1 cellular context compared by ENCODE assay signal in the genomic region with DNA sequence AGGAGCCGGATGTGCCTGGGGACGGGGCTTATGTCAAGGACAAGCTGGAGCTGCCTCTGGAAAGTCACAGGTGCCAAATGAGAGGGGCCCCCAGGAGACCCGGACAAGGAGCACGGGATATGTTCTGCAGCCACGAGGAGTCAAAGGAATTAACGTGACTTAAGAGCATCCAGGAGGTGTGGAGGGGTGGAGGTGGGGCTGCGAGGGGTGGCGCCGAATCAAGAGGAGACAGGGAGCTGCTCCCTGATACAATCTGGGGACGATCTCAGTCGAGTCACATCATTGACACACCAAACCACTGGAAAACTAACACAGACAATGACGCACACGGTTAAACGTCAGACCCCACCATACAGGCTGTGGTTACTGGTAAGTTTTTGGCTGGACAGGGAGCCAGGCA.
TF ChIP-seq lines count a peak whose summit lies in the region.

No MANE protein-coding gene starts in this region.

TF ChIP-seq in K562, 482 proteins besides CTCF, POLR2A, EP300 and RAD21 (continued from another document and continues in another):
- TF ChIP-seq, protein P1, sequence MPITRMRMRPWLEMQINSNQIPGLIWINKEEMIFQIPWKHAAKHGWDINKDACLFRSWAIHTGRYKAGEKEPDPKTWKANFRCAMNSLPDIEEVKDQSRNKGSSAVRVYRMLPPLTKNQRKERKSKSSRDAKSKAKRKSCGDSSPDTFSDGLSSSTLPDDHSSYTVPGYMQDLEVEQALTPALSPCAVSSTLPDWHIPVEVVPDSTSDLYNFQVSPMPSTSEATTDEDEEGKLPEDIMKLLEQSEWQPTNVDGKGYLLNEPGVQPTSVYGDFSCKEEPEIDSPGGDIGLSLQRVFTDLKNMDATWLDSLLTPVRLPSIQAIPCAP (CRISPR knock-in tag; IDR thresholded peaks at IDR 0.05; ENCODE audit: borderline replicate concordance): no peak
- TF ChIP-seq NR3C1 (CRISPR knock-in tag; IDR thresholded peaks at IDR 0.05): no peak
- no peak for TF ChIP-seq CSDE1 (IDR thresholded peaks at IDR 0.05)
- TF ChIP-seq ATF7 (IDR thresholded peaks at IDR 0.05): peak; percentile 43
- TF ChIP-seq, protein P2, sequence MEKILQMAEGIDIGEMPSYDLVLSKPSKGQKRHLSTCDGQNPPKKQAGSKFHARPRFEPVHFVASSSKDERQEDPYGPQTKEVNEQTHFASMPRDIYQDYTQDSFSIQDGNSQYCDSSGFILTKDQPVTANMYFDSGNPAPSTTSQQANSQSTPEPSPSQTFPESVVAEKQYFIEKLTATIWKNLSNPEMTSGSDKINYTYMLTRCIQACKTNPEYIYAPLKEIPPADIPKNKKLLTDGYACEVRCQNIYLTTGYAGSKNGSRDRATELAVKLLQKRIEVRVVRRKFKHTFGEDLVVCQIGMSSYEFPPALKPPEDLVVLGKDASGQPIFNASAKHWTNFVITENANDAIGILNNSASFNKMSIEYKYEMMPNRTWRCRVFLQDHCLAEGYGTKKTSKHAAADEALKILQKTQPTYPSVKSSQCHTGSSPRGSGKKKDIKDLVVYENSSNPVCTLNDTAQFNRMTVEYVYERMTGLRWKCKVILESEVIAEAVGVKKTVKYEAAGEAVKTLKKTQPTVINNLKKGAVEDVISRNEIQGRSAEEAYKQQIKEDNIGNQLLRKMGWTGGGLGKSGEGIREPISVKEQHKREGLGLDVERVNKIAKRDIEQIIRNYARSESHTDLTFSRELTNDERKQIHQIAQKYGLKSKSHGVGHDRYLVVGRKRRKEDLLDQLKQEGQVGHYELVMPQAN (IDR thresholded peaks at IDR 0.05; ENCODE audit: borderline replicate concordance): no peak
- TF ChIP-seq JUN (IDR thresholded peaks at IDR 0.05; ENCODE audit: borderline replicate concordance, low read depth, low read length): peak; percentile 49; the same call in 1 of the 2 replicates
- TF ChIP-seq JUN (CRISPR knock-in tag; IDR thresholded peaks at IDR 0.05; ENCODE audit: borderline replicate concordance): no peak
- TF ChIP-seq RFX7 (CRISPR knock-in tag; IDR thresholded peaks at IDR 0.05): no peak
- no peak for TF ChIP-seq FOXK2 (conservative IDR thresholded peaks at IDR 0.05 in 1 of 2, IDR thresholded peaks at IDR 0.05 in 1 of 2; ENCODE audit: low read depth in 2 of 2)
- TF ChIP-seq ETS2 (tag; IDR thresholded peaks at IDR 0.05; ENCODE audit: borderline replicate concordance, poor library complexity, severe bottlenecking): no peak
- TF ChIP-seq, protein P3, sequence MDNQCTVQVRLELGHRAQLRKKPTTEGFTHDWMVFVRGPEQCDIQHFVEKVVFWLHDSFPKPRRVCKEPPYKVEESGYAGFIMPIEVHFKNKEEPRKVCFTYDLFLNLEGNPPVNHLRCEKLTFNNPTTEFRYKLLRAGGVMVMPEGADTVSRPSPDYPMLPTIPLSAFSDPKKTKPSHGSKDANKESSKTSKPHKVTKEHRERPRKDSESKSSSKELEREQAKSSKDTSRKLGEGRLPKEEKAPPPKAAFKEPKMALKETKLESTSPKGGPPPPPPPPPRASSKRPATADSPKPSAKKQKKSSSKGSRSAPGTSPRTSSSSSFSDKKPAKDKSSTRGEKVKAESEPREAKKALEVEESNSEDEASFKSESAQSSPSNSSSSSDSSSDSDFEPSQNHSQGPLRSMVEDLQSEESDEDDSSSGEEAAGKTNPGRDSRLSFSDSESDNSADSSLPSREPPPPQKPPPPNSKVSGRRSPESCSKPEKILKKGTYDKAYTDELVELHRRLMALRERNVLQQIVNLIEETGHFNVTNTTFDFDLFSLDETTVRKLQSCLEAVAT (IDR thresholded peaks at IDR 0.05): no peak
- no peak for TF ChIP-seq DEAF1 (CRISPR knock-in tag; IDR thresholded peaks at IDR 0.05)
- TF ChIP-seq ZC3H8 (IDR thresholded peaks at IDR 0.05): no peak
- no peak for TF ChIP-seq FOXP4 (CRISPR knock-in tag; IDR thresholded peaks at IDR 0.05; ENCODE audit: borderline replicate concordance)
- TF ChIP-seq HNRNPL (IDR thresholded peaks at IDR 0.05; ENCODE audit: low read depth, low read length): no peak
- no peak for TF ChIP-seq MCM5 (IDR thresholded peaks at IDR 0.05; ENCODE audit: low read depth)
- TF ChIP-seq NEUROD1 (IDR thresholded peaks at IDR 0.05; ENCODE audit: borderline replicate concordance, low read depth, low read length, partially characterized antibody): no peak
- no peak for TF ChIP-seq KLF10 (CRISPR knock-in tag; IDR thresholded peaks at IDR 0.05)
- TF ChIP-seq, protein P4, sequence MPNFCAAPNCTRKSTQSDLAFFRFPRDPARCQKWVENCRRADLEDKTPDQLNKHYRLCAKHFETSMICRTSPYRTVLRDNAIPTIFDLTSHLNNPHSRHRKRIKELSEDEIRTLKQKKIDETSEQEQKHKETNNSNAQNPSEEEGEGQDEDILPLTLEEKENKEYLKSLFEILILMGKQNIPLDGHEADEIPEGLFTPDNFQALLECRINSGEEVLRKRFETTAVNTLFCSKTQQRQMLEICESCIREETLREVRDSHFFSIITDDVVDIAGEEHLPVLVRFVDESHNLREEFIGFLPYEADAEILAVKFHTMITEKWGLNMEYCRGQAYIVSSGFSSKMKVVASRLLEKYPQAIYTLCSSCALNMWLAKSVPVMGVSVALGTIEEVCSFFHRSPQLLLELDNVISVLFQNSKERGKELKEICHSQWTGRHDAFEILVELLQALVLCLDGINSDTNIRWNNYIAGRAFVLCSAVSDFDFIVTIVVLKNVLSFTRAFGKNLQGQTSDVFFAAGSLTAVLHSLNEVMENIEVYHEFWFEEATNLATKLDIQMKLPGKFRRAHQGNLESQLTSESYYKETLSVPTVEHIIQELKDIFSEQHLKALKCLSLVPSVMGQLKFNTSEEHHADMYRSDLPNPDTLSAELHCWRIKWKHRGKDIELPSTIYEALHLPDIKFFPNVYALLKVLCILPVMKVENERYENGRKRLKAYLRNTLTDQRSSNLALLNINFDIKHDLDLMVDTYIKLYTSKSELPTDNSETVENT (CRISPR knock-in tag; IDR thresholded peaks at IDR 0.05): no peak
- TF ChIP-seq SUPT5H (IDR thresholded peaks at IDR 0.05): no peak
- no peak for TF ChIP-seq ZBTB26 (CRISPR knock-in tag; IDR thresholded peaks at IDR 0.05)
- TF ChIP-seq RBM39 (optimal IDR thresholded peaks at IDR 0.05; ENCODE audit: low read depth, low read length): no peak
- TF ChIP-seq HNRNPH1 (optimal IDR thresholded peaks at IDR 0.05; ENCODE audit: low read depth, low read length): no peak
- TF ChIP-seq, protein P5, sequence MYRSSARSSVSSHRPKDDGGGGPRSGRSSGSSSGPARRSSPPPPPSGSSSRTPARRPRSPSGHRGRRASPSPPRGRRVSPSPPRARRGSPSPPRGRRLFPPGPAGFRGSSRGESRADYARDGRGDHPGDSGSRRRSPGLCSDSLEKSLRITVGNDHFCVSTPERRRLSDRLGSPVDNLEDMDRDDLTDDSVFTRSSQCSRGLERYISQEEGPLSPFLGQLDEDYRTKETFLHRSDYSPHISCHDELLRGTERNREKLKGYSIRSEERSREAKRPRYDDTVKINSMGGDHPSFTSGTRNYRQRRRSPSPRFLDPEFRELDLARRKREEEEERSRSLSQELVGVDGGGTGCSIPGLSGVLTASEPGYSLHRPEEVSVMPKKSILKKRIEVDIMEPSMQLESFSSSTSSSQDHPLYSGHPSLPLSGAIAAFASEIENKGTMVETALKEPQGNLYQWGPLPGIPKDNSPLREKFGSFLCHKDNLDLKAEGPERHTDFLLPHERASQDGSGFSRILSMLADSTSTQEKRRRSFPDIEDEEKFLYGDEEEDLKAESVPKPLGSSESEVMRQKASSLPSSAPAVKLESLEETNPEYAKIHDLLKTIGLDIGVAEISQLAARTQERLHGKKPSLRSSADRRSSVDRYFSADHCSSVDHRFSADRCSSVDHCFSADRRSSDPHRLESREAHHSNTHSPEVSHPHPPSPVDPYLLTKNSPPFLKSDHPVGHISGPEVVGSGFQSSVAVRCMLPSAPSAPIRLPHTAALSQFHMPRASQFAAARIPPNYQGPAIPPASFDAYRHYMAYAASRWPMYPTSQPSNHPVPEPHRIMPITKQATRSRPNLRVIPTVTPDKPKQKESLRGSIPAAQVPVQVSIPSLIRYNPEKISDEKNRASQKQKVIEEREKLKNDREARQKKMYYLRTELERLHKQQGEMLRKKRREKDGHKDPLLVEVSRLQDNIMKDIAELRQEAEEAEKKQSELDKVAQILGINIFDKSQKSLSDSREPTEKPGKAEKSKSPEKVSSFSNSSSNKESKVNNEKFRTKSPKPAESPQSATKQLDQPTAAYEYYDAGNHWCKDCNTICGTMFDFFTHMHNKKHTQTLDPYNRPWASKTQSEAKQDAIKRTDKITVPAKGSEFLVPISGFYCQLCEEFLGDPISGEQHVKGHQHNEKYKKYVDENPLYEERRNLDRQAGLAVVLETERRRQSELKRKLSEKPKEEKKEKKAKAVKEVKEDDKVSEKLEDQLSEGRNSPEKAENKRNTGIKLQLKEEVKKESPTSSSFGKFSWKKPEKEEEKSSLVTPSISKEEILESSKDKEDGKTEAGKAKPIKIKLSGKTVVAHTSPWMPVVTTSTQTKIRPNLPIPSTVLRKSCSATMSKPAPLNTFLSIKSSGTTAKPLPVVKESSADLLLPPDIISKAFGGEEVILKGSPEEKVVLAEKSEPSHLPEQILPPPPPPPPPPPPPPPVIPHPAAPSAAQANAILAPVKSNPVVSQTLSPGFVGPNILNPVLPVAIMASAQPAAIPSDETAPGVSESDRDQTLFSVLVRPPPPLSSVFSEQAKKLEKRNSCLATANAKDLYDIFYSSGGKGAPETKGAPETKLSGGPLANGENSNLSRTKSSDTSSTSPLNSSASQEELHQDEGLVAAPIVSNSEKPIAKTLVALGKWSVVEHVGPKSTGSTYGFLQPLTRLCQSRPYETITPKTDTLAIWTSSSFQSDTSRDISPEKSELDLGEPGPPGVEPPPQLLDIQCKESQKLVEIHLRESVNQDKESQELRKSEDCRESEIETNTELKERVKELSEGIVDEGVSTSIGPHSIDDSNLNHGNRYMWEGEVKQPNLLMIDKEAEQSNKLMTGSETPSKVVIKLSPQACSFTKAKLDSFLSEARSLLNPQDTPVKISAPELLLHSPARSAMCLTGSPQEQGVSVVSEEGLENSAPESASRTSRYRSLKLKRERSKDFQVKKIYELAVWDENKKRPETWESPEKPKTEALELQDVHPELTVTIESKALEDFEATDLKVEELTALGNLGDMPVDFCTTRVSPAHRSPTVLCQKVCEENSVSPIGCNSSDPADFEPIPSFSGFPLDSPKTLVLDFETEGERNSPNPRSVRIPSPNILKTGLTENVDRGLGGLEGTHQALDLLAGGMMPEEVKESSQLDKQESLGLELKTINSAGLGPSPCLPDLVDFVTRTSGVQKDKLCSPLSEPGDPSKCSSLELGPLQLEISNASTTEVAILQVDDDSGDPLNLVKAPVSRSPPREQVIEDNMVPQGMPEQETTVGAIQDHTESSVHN (IDR thresholded peaks at IDR 0.05; ENCODE audit: borderline replicate concordance in 1 of 2, low read depth in 1 of 2): no peak
- TF ChIP-seq, protein P6, sequence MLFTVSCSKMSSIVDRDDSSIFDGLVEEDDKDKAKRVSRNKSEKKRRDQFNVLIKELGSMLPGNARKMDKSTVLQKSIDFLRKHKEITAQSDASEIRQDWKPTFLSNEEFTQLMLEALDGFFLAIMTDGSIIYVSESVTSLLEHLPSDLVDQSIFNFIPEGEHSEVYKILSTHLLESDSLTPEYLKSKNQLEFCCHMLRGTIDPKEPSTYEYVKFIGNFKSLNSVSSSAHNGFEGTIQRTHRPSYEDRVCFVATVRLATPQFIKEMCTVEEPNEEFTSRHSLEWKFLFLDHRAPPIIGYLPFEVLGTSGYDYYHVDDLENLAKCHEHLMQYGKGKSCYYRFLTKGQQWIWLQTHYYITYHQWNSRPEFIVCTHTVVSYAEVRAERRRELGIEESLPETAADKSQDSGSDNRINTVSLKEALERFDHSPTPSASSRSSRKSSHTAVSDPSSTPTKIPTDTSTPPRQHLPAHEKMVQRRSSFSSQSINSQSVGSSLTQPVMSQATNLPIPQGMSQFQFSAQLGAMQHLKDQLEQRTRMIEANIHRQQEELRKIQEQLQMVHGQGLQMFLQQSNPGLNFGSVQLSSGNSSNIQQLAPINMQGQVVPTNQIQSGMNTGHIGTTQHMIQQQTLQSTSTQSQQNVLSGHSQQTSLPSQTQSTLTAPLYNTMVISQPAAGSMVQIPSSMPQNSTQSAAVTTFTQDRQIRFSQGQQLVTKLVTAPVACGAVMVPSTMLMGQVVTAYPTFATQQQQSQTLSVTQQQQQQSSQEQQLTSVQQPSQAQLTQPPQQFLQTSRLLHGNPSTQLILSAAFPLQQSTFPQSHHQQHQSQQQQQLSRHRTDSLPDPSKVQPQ (CRISPR knock-in tag; IDR thresholded peaks at IDR 0.05; ENCODE audit: borderline replicate concordance): no peak
- TF ChIP-seq ZNF263 (CRISPR knock-in tag; IDR thresholded peaks at IDR 0.05; ENCODE audit: borderline replicate concordance): 0 out of 2 replicates have a peak, but pooled peaks have one; percentile 29
